Comparison of ENCODE assay signal across 25 cellular contexts in genomic region chr14:57480044-57480443, GRCh38. TPM values are rescaled to one million over a fixed set of nuclear protein-coding genes. Genes with fewer than 3 reads are reported as not detected.
DNase-seq lines count a peak whose midpoint lies in the region; ATAC-seq and TF ChIP-seq lines count a peak whose summit lies in the region.
"Had no signal": no experiment of that assay in that cellular context is flagged by ENCODE, and none has a peak within 500 bp of the region (broad histone marks: within the 10 kb centered on the region; RNA-seq: fewer than 3 reads in every experiment).

No MANE protein-coding gene starts in this region.

- H3K9me3 ChIP-seq in mesenchymal stem cell (ENCODE audit: control insufficient read depth, low read length) = no peaks in the 10 kb centered on the region
- H3K9me3 ChIP-seq: BE2C had no signal

- no peak overlapping the region for H3K4me3 ChIP-seq in choroid plexus epithelial cell (ENCODE audit: low read depth, low read length)
- H3K4me3 ChIP-seq in mesenchymal stem cell (ENCODE audit: insufficient read depth in 1 of 2, low read depth in 1 of 2, low read length in 2 of 2) = peak overlapping the region in 1 of 2 experiments; percentile 1
- H3K4me3 ChIP-seq: GM12878 had no signal

- H3K4me2 ChIP-seq in mesenchymal stem cell (ENCODE audit: low read length, poor library complexity, severe bottlenecking) = no peak overlapping the region

- intact Hi-C loops in activated naive CD4-positive, alpha-beta T cell treated with anti-CD3 and anti-CD28 coated beads for 36 hours (cut with micrococcal nuclease) = no loop called here

- H2AK5ac ChIP-seq in mesenchymal stem cell (ENCODE audit: low read length, severe bottlenecking) = no peak overlapping the region

- peaks cover 17% of the 10 kb centered on the region for H3K79me1 ChIP-seq in mesenchymal stem cell (replicated peaks; ENCODE audit: low read length, poor library complexity, severe bottlenecking)

- no peak for ATAC-seq in HG02610 (IDR thresholded peaks at IDR 0.05; ENCODE audit: unreplicated experiment)
- ATAC-seq: GM12878, sciatic nerve, WTC11 had no signal

- no peak overlapping the region for H3K27ac Mint-ChIP-seq in activated naive CD4-positive, alpha-beta T cell treated with anti-CD3 and anti-CD28 coated beads for 36 hours
- H3K27ac Mint-ChIP-seq: activated naive CD8-positive, alpha-beta T cell treated with anti-CD3 and anti-CD28 coated beads for 36 hours; activated T-helper 1 cell treated with anti-CD3 and anti-CD28 coated beads, Interleukin-12 subunit alpha, Interleukin-12 subunit beta, Interleukin-2, Interleukin-4 antibody, amounts not matched to agents 30 ng/mL and 10 ng/mL and 1 ng/mL, durations not matched to agents 14 hours and 24 hours and 36 hours; T-helper 1 cell treated with Interleukin-12 subunit alpha and Interleukin-12 subunit beta and Interleukin-4 antibody, amounts not matched to agents 30 μg/mL and 1 μg/mL, for 36 hours; WTC11 had no signal

- no peak overlapping the region for H4K8ac ChIP-seq in mesenchymal stem cell (ENCODE audit: low read length)

- H3K36me3 ChIP-seq in mesenchymal stem cell (ENCODE audit: control insufficient read depth in 1 of 2, insufficient read depth in 2 of 2, low read depth in 1 of 2, low read length in 2 of 2) = peaks cover 0 to 15% of the 10 kb centered on the region in 2 experiments
- H3K36me3 ChIP-seq: BE2C had no signal

- H3K9me3 Mint-ChIP-seq in activated naive CD4-positive, alpha-beta T cell treated with anti-CD3 and anti-CD28 coated beads for 36 hours = no peaks in the 10 kb centered on the region
- H3K9me3 Mint-ChIP-seq: activated naive CD8-positive, alpha-beta T cell treated with anti-CD3 and anti-CD28 coated beads for 36 hours; activated T-helper 1 cell treated with anti-CD3 and anti-CD28 coated beads, Interleukin-12 subunit alpha, Interleukin-12 subunit beta, Interleukin-2, Interleukin-4 antibody, amounts not matched to agents 30 ng/mL and 10 ng/mL and 1 ng/mL, durations not matched to agents 14 hours and 24 hours and 36 hours; naive B cell; T-helper 1 cell treated with Interleukin-12 subunit alpha and Interleukin-12 subunit beta and Interleukin-4 antibody, amounts not matched to agents 30 μg/mL and 1 μg/mL, for 36 hours; WTC11 had no signal

- peak overlapping the region; percentile 88 for H3K27ac ChIP-seq in mesenchymal stem cell (ENCODE audit: low read length, poor library complexity, severe bottlenecking)

- CTCF ChIA-PET in activated naive CD4-positive, alpha-beta T cell treated with anti-CD3 and anti-CD28 coated beads for 36 hours (lab: Charles Lee) = no interaction called here

- peak overlapping the region; percentile 59 for H3K9ac ChIP-seq in mesenchymal stem cell (ENCODE audit: low read length)

- no peaks in the 10 kb centered on the region for H3K27me3 Mint-ChIP-seq in activated naive CD4-positive, alpha-beta T cell treated with anti-CD3 and anti-CD28 coated beads for 36 hours (ENCODE audit: low read depth)
- H3K27me3 Mint-ChIP-seq: activated naive CD8-positive, alpha-beta T cell treated with anti-CD3 and anti-CD28 coated beads for 36 hours had no signal

- no peaks in the 10 kb centered on the region for H3K36me3 Mint-ChIP-seq in activated naive CD4-positive, alpha-beta T cell treated with anti-CD3 and anti-CD28 coated beads for 36 hours (ENCODE audit: low read depth)
- H3K36me3 Mint-ChIP-seq: activated naive CD8-positive, alpha-beta T cell treated with anti-CD3 and anti-CD28 coated beads for 36 hours; naive B cell; WTC11 had no signal

- H2BK12ac ChIP-seq in mesenchymal stem cell (ENCODE audit: low read length in 2 of 2) = no peak overlapping the region

- no peak overlapping the region for H2AFZ ChIP-seq in mesenchymal stem cell (ENCODE audit: low read depth, low read length)

- 71% methylated on average over 1 of the region's 1 CpG for WGBS in mesenchymal stem cell

- no peak overlapping the region for H3K18ac ChIP-seq in mesenchymal stem cell (ENCODE audit: low read depth in 1 of 2, low read length in 2 of 2)

- H3K4me3 Mint-ChIP-seq in activated naive CD4-positive, alpha-beta T cell treated with anti-CD3 and anti-CD28 coated beads for 36 hours = no peak overlapping the region
- H3K4me3 Mint-ChIP-seq: activated naive CD8-positive, alpha-beta T cell treated with anti-CD3 and anti-CD28 coated beads for 36 hours; activated T-helper 1 cell treated with anti-CD3 and anti-CD28 coated beads, Interleukin-12 subunit alpha, Interleukin-12 subunit beta, Interleukin-2, Interleukin-4 antibody, amounts not matched to agents 30 ng/mL and 10 ng/mL and 1 ng/mL, durations not matched to agents 14 hours and 24 hours and 36 hours; naive B cell; T-helper 1 cell treated with Interleukin-12 subunit alpha and Interleukin-12 subunit beta and Interleukin-4 antibody, amounts not matched to agents 30 μg/mL and 1 μg/mL, for 36 hours; WTC11 had no signal

- no peak overlapping the region for H4K91ac ChIP-seq in mesenchymal stem cell (ENCODE audit: low read length)

- H2BK120ac ChIP-seq in mesenchymal stem cell (ENCODE audit: low read depth, low read length) = no peak overlapping the region

- DNase-seq in Daoy (ENCODE audit: low read depth) (peak; percentile 68), HT1080 (ENCODE audit: low read depth) (peak; percentile 42), choroid plexus epithelial cell (ENCODE audit: low read depth) (peak; percentile 25), mesenchymal stem cell (peak; percentile 43), NCI-H524 treated with DMSO at 0.1 percent for 48 hours (lab: John Stamatoyannopoulos, UW) (no peak)
- no peak for DNase-seq in activated naive CD4-positive, alpha-beta T cell treated with anti-CD3 and anti-CD28 coated beads for 36 hours
- DNase-seq: activated CD8-positive, alpha-beta memory T cell treated with anti-CD3 and anti-CD28 coated beads for 24 hours; activated naive CD8-positive, alpha-beta T cell treated with anti-CD3 and anti-CD28 coated beads for 36 hours; BE2C; Calu3; dermis blood vessel endothelial cell; islet precursor cell; MM.1S; naive B cell; NCI-H1694 treated with DMSO at 0.1 percent for 48 hours; NCI-H446 treated with DMSO at 0.1 percent for 48 hours had no signal

- no peak overlapping the region for H3K23ac ChIP-seq in mesenchymal stem cell (ENCODE audit: low read length in 2 of 2)

- no peak overlapping the region for H2BK15ac ChIP-seq in mesenchymal stem cell (ENCODE audit: low read depth, poor library complexity, severe bottlenecking)

- no peak overlapping the region for H3K4ac ChIP-seq in mesenchymal stem cell (ENCODE audit: low read depth in 1 of 2, low read length in 2 of 2)

- no peak overlapping the region for H3K14ac ChIP-seq in mesenchymal stem cell (ENCODE audit: low read length in 2 of 2)

- TF ChIP-seq CTCF in choroid plexus epithelial cell (conservative IDR thresholded peaks at IDR 0.05; ENCODE audit: low read depth, low read length) = no peak

- no peaks in the 10 kb centered on the region for H3K4me1 Mint-ChIP-seq in activated naive CD4-positive, alpha-beta T cell treated with anti-CD3 and anti-CD28 coated beads for 36 hours (ENCODE audit: low read depth)
- H3K4me1 Mint-ChIP-seq: activated naive CD8-positive, alpha-beta T cell treated with anti-CD3 and anti-CD28 coated beads for 36 hours; naive B cell; WTC11 had no signal

- peaks cover 7% of the 10 kb centered on the region for H3K4me1 ChIP-seq in mesenchymal stem cell (ENCODE audit: control insufficient read depth, insufficient read depth, low read depth, low read length)
- H3K4me1 ChIP-seq: BE2C had no signal

- H2BK5ac ChIP-seq in mesenchymal stem cell (ENCODE audit: low read depth, low read length, poor library complexity, severe bottlenecking) = peak overlapping the region; percentile 77

- no peaks in the 10 kb centered on the region for H3K27me3 ChIP-seq in mesenchymal stem cell (ENCODE audit: control insufficient read depth in 1 of 2, insufficient read depth in 1 of 2, low read length in 2 of 2)
- H3K27me3 ChIP-seq: BE2C had no signal

RNA-seq across cellular contexts. Expression of gene CCDC198, which starts 13.6 kb away (rescaled TPM):
- total RNA-seq in Daoy (2014; rRNA removed; shearing (Covaris generic)) = 0.46 TPM in 1 of 2 replicates, not detected in the other
- 0.70 and 1.7 TPM in 2 replicates for total RNA-seq in HT1080 (2014; rRNA removed; shearing (Covaris generic))
- 0.24 TPM in 1 of 2 replicates, not detected in the other for polyA plus RNA-seq in HT1080 (2015; cell fraction: cytosol; rRNA removed)
- 0.19 TPM in 1 of 2 replicates, not detected in the other for polyA plus RNA-seq in HT1080 (2015; cell fraction: nucleus; rRNA removed)
- not detected for polyA plus RNA-seq in mesenchymal stem cell (2013, experiment 1 of 2)
- polyA plus RNA-seq in mesenchymal stem cell (2013, experiment 2 of 2) = not detected
- not detected for total RNA-seq in activated naive CD4-positive, alpha-beta T cell treated with anti-CD3 and anti-CD28 coated beads for 36 hours
- total RNA-seq: activated naive CD8-positive, alpha-beta T cell treated with anti-CD3 and anti-CD28 coated beads for 36 hours; activated T-helper 1 cell treated with anti-CD3 and anti-CD28 coated beads, Interleukin-12 subunit alpha, Interleukin-12 subunit beta, Interleukin-2, Interleukin-4 antibody, amounts not matched to agents 30 ng/mL and 10 ng/mL and 1 ng/mL, durations not matched to agents 14 hours and 24 hours and 36 hours; G401; osteocyte; sciatic nerve; WTC11 had no signal
- polyA plus RNA-seq: esophagus had no signal

Comparison
In these comparisons a context has a peak if more than half of its experiments do, and no peak if none do; other contexts are left out.
1. DNase-seq: peak in Daoy (single experiment), HT1080 (single experiment), choroid plexus epithelial cell (single experiment) and mesenchymal stem cell (single experiment); none in activated naive CD4-positive, alpha-beta T cell treated with anti-CD3 and anti-CD28 coated beads for 36 hours (single experiment) and NCI-H524 treated with DMSO at 0.1 percent for 48 hours (single experiment).